In the genomic region with DNA sequence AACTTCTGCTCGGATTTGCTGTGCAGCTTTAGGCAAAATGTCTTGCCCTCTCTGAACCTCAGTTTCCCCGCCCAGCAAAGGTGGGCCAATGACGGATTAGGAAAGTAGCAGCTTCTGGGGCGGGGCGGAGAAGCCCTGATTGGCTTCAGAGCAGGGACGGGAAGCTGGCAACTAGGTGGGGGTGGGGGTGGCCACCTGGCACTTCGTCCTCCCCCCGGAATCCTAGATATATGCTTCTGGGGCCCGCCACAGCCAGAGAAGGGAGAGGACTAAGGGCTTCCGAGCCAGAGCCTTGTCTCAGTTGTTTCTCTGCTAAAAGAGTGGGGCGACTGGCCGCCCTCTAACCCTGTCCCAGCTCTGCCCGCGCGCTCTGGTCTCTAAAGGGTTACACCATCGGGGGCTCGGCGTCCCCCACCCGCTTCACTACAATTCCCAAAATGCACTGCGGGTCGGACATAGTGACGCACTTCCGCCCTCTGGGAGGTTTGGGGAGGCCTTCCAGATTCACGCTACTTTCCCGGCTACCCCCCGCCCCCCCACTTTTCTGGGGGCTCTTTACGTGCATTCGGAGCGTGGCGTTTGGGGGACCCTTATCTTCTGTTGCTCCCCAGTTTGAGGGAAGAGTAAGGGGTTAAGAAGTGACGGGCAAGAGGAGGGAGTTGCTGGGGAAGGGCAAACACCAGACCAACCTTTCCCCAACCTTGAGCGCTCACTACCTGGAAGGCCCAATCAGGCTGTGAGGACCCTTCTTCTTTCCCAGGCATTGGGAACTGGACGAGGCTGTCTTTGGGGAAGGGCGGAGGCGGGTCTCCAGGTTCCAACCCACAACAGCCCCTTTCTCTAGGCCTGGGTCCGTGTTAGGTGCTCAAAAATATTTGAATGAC, we compare ENCODE assay signal across 8 cellular contexts. TPM values are rescaled to one million over a fixed set of nuclear protein-coding genes. Genes with fewer than 3 reads are reported as not detected.
DNase-seq lines count a peak whose midpoint lies in the region; ATAC-seq and TF ChIP-seq lines count a peak whose summit lies in the region.

No MANE protein-coding gene starts in this region.

- peak overlapping the region; percentile 60 for H3K4me3 ChIP-seq in GM12865 (ENCODE audit: low read depth, low read length)
- H3K4me3 ChIP-seq in left ventricle myocardium inferior = peak overlapping the region; percentile 91
- peak overlapping the region; percentile 72 for H3K4me3 ChIP-seq in upper lobe of right lung

- TF ChIP-seq CTCF in GM12865 (IDR thresholded peaks at IDR 0.05; ENCODE audit: insufficient read depth, low read depth, low read length, missing control alignments) (no peak), left ventricle myocardium inferior (IDR thresholded peaks at IDR 0.05; ENCODE audit: borderline replicate concordance) (no peak), progenitor cell of endocrine pancreas (IDR thresholded peaks at IDR 0.05; ENCODE audit: unreplicated experiment) (no peak), upper lobe of right lung (IDR thresholded peaks at IDR 0.05) (no peak)

- peak overlapping the region; percentile 95 for H3K27ac ChIP-seq in left ventricle myocardium inferior (replicated peaks)
- peak overlapping the region; percentile 92 for H3K27ac ChIP-seq in upper lobe of right lung

- no peaks in the 10 kb centered on the region for H3K27me3 Mint-ChIP-seq in progenitor cell of endocrine pancreas

- H3K4me1 ChIP-seq in left ventricle myocardium inferior (peaks cover 49% of the 10 kb centered on the region), upper lobe of right lung (peaks cover 32% of the 10 kb centered on the region)

- intact Hi-C loops in left ventricle myocardium inferior (cut with micrococcal nuclease) (no loop called here), upper lobe of right lung (cut with DNase I) (no loop called here)

- peaks cover 4% of the 10 kb centered on the region for H3K36me3 Mint-ChIP-seq in progenitor cell of endocrine pancreas (ENCODE audit: insufficient read depth)

- H3K9me3 ChIP-seq in left ventricle myocardium inferior (replicated peaks) (no peaks in the 10 kb centered on the region), upper lobe of right lung (no peaks in the 10 kb centered on the region)

- ATAC-seq in HG02840 (IDR thresholded peaks at IDR 0.05; ENCODE audit: low FRiP score, unreplicated experiment) = peak; percentile 40
- ATAC-seq in upper lobe of right lung = peak; percentile 86

- H3K4me3 Mint-ChIP-seq in progenitor cell of endocrine pancreas (ENCODE audit: low read depth) = peak overlapping the region; percentile 94

- no peaks in the 10 kb centered on the region for H3K27me3 ChIP-seq in left ventricle myocardium inferior (ENCODE audit: low read depth)
- no peaks in the 10 kb centered on the region for H3K27me3 ChIP-seq in upper lobe of right lung

- no peaks in the 10 kb centered on the region for H3K9me3 Mint-ChIP-seq in progenitor cell of endocrine pancreas (ENCODE audit: low read depth)

- H3K27ac Mint-ChIP-seq in progenitor cell of endocrine pancreas = peak overlapping the region; percentile 99

- peaks cover 14% of the 10 kb centered on the region for H3K4me1 Mint-ChIP-seq in progenitor cell of endocrine pancreas (ENCODE audit: low read depth)

- H3K36me3 ChIP-seq in left ventricle myocardium inferior (peaks cover 17% of the 10 kb centered on the region), upper lobe of right lung (no peaks in the 10 kb centered on the region)

- DNase-seq in GM12865 (ENCODE audit: low read depth) (peak; percentile 96), NCI-H1694 (lab: John Stamatoyannopoulos, UW) (peak; percentile 93), T-helper 1 cell (peak; percentile 66 to 95 (median 83)), amygdala (lab: John Stamatoyannopoulos, UW) (peak; percentile 31 to 93 (median 84)), left ventricle myocardium inferior (peak; percentile 91), progenitor cell of endocrine pancreas (ENCODE audit: low spot score, unreplicated experiment) (peak; percentile 77), upper lobe of right lung (peak; percentile 94)

RNA-seq across cellular contexts. Expression of gene IRF2BP1, which starts 0.7 kb away (rescaled TPM):
- total RNA-seq in left ventricle myocardium inferior (18.5 TPM), progenitor cell of endocrine pancreas (30.4 and 35.0 TPM in 2 replicates), upper lobe of right lung (25.0 TPM)

RNA-seq across cellular contexts. Expression of gene MYPOP, which starts 15.7 kb away (rescaled TPM):
- 16.2 TPM for total RNA-seq in left ventricle myocardium inferior
- total RNA-seq in progenitor cell of endocrine pancreas = 11.1 and 11.8 TPM in 2 replicates
- total RNA-seq in upper lobe of right lung = 7.9 TPM

RNA-seq across cellular contexts. Expression of gene FOXA3, which starts 22.5 kb away (rescaled TPM):
- total RNA-seq in left ventricle myocardium inferior = not detected
- 23.5 and 25.4 TPM in 2 replicates for total RNA-seq in progenitor cell of endocrine pancreas
- total RNA-seq in upper lobe of right lung = 1.6 TPM

RNA-seq across cellular contexts. Expression of gene SYMPK, which starts 23.7 kb away (rescaled TPM):
- total RNA-seq in left ventricle myocardium inferior (35.9 TPM), progenitor cell of endocrine pancreas (112 and 114 TPM in 2 replicates), upper lobe of right lung (70.6 TPM)

RNA-seq across cellular contexts. Expression of gene NANOS2, which starts 27.9 kb away (rescaled TPM):
- total RNA-seq in left ventricle myocardium inferior (not detected), progenitor cell of endocrine pancreas (not detected in 2 replicates), upper lobe of right lung (not detected)

Comparison
In these comparisons a context has a peak if more than half of its experiments do, and no peak if none do; other contexts are left out.
1. Peak in every context shown above with its lines: DNase-seq, ATAC-seq, H3K4me3 ChIP-seq and H3K27ac ChIP-seq.